Comparison of ENCODE assay signal across 8 cellular contexts in the genomic region with DNA sequence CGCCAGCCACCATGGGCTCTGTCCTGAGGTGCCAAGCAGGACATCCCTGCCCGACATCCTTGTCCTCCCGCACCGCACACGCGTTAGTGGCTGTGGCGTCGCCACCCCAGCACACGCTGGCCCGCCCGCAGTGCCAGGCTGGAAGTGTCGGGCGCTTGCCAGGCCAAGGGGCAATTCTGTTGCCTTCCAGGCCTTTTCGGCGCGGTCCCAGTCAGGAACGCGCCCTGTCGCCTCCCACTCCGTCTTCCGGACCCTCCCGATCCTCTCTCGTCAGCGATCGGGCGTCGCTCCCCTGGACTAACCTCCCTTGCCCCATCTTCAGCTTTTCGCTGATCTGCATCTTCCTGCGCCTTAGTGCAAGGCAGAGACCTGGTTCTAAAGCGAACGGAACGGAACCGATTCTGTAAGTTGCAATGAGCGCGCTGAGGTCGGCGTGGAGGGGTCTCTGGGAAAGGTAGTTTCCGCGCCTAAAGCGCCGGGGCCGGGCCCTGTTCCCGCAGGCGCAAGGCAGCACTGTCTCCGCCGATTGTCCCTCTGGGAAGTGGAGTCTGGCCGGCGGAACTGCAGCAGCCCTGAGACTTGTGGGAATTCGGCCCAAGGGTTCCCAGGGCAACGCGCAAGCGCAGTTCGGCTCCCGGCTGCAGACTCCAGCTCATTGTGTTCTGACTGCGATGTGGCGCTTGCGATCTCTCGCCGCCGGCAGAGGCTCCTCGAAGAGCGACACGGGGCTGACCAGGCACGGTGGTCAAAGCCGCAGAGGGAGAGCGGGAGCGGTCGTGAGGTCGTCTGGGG. TPM values are rescaled to one million over a fixed set of nuclear protein-coding genes. Genes with fewer than 3 reads are reported as not detected.
DNase-seq lines count a peak whose midpoint lies in the region; ATAC-seq and TF ChIP-seq lines count a peak whose summit lies in the region.

A gene (plus strand): TSS at position 630 of the 792 bp plus-strand sequence. CDS start 1,594 bp downstream, outside the sequence.

- no peaks in the 10 kb centered on the region for H3K36me3 ChIP-seq in breast epithelium
- H3K36me3 ChIP-seq in iPS DF 6.9 (ENCODE audit: control insufficient read depth, insufficient read depth, low read length): no peaks in the 10 kb centered on the region

- intact Hi-C loops in breast epithelium (cut with DNase I; ENCODE audit: low total_unique reads): no loop called here
- intact Hi-C loops in sciatic nerve (cut with DNase I): no loop called here

- no peak for TF ChIP-seq CTCF in breast epithelium (IDR thresholded peaks at IDR 0.05)

- ATAC-seq in sciatic nerve (peak; percentile 99), HG02759 (IDR thresholded peaks at IDR 0.05; ENCODE audit: unreplicated experiment) (no peak), GM18909 (IDR thresholded peaks at IDR 0.05; ENCODE audit: poor library complexity, unreplicated experiment) (no peak), HG03342 (IDR thresholded peaks at IDR 0.05; ENCODE audit: unreplicated experiment) (no peak)

- H3K4me1 ChIP-seq in breast epithelium: no peaks in the 10 kb centered on the region
- H3K4me1 ChIP-seq in iPS DF 6.9 (ENCODE audit: control insufficient read depth, insufficient read depth, low read length): no peaks in the 10 kb centered on the region

- peak within 1 kb of the TSS; percentile 71 to 89 for H3K27ac ChIP-seq in breast epithelium
- no peak within 1 kb of the TSS for H3K27ac ChIP-seq in iPS DF 6.9 (ENCODE audit: low read length)

- H3K27me3 ChIP-seq in breast epithelium (no peaks in the 10 kb centered on the region), iPS DF 6.9 (ENCODE audit: control insufficient read depth, insufficient read depth, low read length) (no peaks in the 10 kb centered on the region)

- H3K9me3 ChIP-seq in breast epithelium (peaks cover 40 to 69% of the 10 kb centered on the region in 2 donors), iPS DF 6.9 (ENCODE audit: control insufficient read depth, insufficient read depth, low read length) (peaks cover 5% of the 10 kb centered on the region)

- TF ChIP-seq POLR2A in breast epithelium (IDR thresholded peaks at IDR 0.05): no peak

- no CpG with 5 or more reads among the region's 69 CpGs for WGBS in iPS DF 6.9 (ENCODE audit: insufficient coverage, insufficient read length)

- H3K4me3 ChIP-seq in breast epithelium (peak within 1 kb of the TSS; percentile 58 to 83 (median 69)), iPS DF 6.9 (ENCODE audit: low read length) (peak within 1 kb of the TSS; percentile 24)

- peak; percentile 12 for DNase-seq in GM04503 (ENCODE audit: low read depth)
- DNase-seq in breast epithelium (ENCODE audit: low spot score in 2 of 2): peak; percentile 81 to 86
- peak; percentile 55 for DNase-seq in iPS DF 6.9 (ENCODE audit: low read depth, low spot score)
- DNase-seq in sciatic nerve (ENCODE audit: low spot score): peak; percentile 94
- no peak for DNase-seq in GM19238 (ENCODE audit: insufficient read length, low spot score)

RNA-seq across cellular contexts. Expression of the gene that starts here (rescaled TPM):
- total RNA-seq in breast epithelium (1 to 10 TPM; 1.9 to 5.2 (median 4.2) TPM), sciatic nerve (4.7 TPM)
